In genomic region chr17:13002761-13003453, GRCh38 we compare ENCODE assay signal across 1 cellular context.
TF ChIP-seq lines count a peak whose summit lies in the region.

No MANE protein-coding gene starts in this region.

TF ChIP-seq in H1, 55 proteins besides CTCF, POLR2A, EP300 and RAD21 (continued from another document):
- TF ChIP-seq ATF2 (IDR thresholded peaks at IDR 0.05; ENCODE audit: low read length) (no peak), GABPA (IDR thresholded peaks at IDR 0.05; ENCODE audit: borderline replicate concordance, insufficient read depth, low read length) (no peak), USF2 (IDR thresholded peaks at IDR 0.05; ENCODE audit: low read length) (no peak), ASH2L (IDR thresholded peaks at IDR 0.05; ENCODE audit: low read length) (no peak), RXRA (IDR thresholded peaks at IDR 0.05; ENCODE audit: insufficient read depth, low read depth, low read length) (no peak), E2F6 (IDR thresholded peaks at IDR 0.05) (no peak), SIN3A (conservative IDR thresholded peaks at IDR 0.05 in 1 of 2, IDR thresholded peaks at IDR 0.05 in 1 of 2; ENCODE audit: low read depth in 1 of 2, low read length in 2 of 2) (no peak)
